Comparison of ENCODE assay signal across 11 cellular contexts in genomic region chr9:89781838-89782237, GRCh38.
DNase-seq lines count a peak whose midpoint lies in the region; ATAC-seq and TF ChIP-seq lines count a peak whose summit lies in the region.
"Had no signal": no experiment of that assay in that cellular context is flagged by ENCODE, and none has a peak within 500 bp of the region (broad histone marks: within the 10 kb centered on the region; RNA-seq: fewer than 3 reads in every experiment).

No MANE protein-coding gene starts in this region.

- H3K4me3 ChIP-seq in fibroblast of mammary gland (ENCODE audit: control insufficient read depth, low read depth, low read length): no peak overlapping the region
- H3K4me3 ChIP-seq: heart right ventricle, pancreas had no signal

- ATAC-seq in GM19397 (IDR thresholded peaks at IDR 0.05; ENCODE audit: unreplicated experiment) (peak; percentile 72), HG02970 (IDR thresholded peaks at IDR 0.05; ENCODE audit: low FRiP score, unreplicated experiment) (no peak)

- in situ Hi-C loops in KBM-7 (cut with MboI; ENCODE audit: low pct_unique_long_range_greater_than_20kb, low sequenced_read_pairs): no loop called here

- DNase-seq in CD1c-positive myeloid dendritic cell (ENCODE audit: extremely low spot score) (peak; percentile 57), KBM-7 (peak; percentile 28), fibroblast of mammary gland (ENCODE audit: low read depth) (peak; percentile 26), erythroblast (lab: John Stamatoyannopoulos, UW) (no peak), mucosa of gallbladder (ENCODE audit: low spot score) (no peak), NCI-H1092 treated with DMSO at 0.1 percent for 48 hours (lab: John Stamatoyannopoulos, UW) (no peak)
- DNase-seq: heart right ventricle, NCI-H2081 treated with DMSO at 0.1 percent for 48 hours had no signal

- TF ChIP-seq POLR2A in erythroblast (IDR thresholded peaks at IDR 0.05; ENCODE audit: low read length): no peak

- no peak for TF ChIP-seq CTCF in fibroblast of mammary gland (conservative IDR thresholded peaks at IDR 0.05; ENCODE audit: control insufficient read depth, insufficient read depth, low read depth, low read length)

Comparison
In these comparisons a context has a peak if more than half of its experiments do, and no peak if none do; other contexts are left out.
1. DNase-seq: peak in CD1c-positive myeloid dendritic cell (single experiment), KBM-7 (single experiment) and fibroblast of mammary gland (single experiment); none in erythroblast (0 of 2), mucosa of gallbladder (single experiment) and NCI-H1092 treated with DMSO at 0.1 percent for 48 hours (single experiment).